In genomic region chr2:212227755-212228154, GRCh38 we compare ENCODE assay signal across 1 cellular context.
A peak's percentile ranks its signal among the peaks of the same experiment; 100 is the strongest.
TF ChIP-seq lines count a peak whose summit lies in the region.

No MANE protein-coding gene starts in this region.

TF ChIP-seq in HEK293, 187 proteins besides CTCF, POLR2A, EP300 and RAD21 (continued from another document and continues in another):
- TF ChIP-seq PRDM10 (tag by site-specific recombination; IDR thresholded peaks at IDR 0.05) (no peak), ZSCAN30 (tag by site-specific recombination; IDR thresholded peaks at IDR 0.05) (no peak), ZNF121 (tag by site-specific recombination; IDR thresholded peaks at IDR 0.05) (no peak), ZNF239 (tag by site-specific recombination; IDR thresholded peaks at IDR 0.05) (no peak), ZNF473 (tag by site-specific recombination; IDR thresholded peaks at IDR 0.05) (no peak), ZNF202 (tag by site-specific recombination; IDR thresholded peaks at IDR 0.05; ENCODE audit: borderline replicate concordance) (no peak), ZNF558 (tag by site-specific recombination; IDR thresholded peaks at IDR 0.05) (no peak), GFI1B (tag by site-specific recombination; IDR thresholded peaks at IDR 0.05) (peak; percentile 69; the same call in 1 of the 2 replicates), ZSCAN18 (tag by site-specific recombination; IDR thresholded peaks at IDR 0.05) (no peak), ZNF513 (tag by site-specific recombination; IDR thresholded peaks at IDR 0.05) (no peak), BCL6B (tag by site-specific recombination; IDR thresholded peaks at IDR 0.05) (peak; percentile 27; the same call in 1 of the 2 replicates), FEZF1 (tag by site-specific recombination; IDR thresholded peaks at IDR 0.05) (peak; percentile 52; the same call in 1 of the 2 replicates), ZNF221 (tag by site-specific recombination; IDR thresholded peaks at IDR 0.05; ENCODE audit: borderline replicate concordance) (no peak), ZFP37 (tag by site-specific recombination; IDR thresholded peaks at IDR 0.05) (no peak), KLF9 (tag by site-specific recombination; IDR thresholded peaks at IDR 0.05; ENCODE audit: low read depth) (no peak), ZNF133 (tag by site-specific recombination; IDR thresholded peaks at IDR 0.05) (no peak), ZNF791 (tag by site-specific recombination; IDR thresholded peaks at IDR 0.05) (no peak), IKZF3 (tag by site-specific recombination; IDR thresholded peaks at IDR 0.05) (no peak), ZNF391 (tag by site-specific recombination; IDR thresholded peaks at IDR 0.05; ENCODE audit: borderline replicate concordance, low read depth) (no peak), ZNF629 (tag by site-specific recombination; IDR thresholded peaks at IDR 0.05) (peak; percentile 52; the same call in 1 of the 2 replicates), SCRT1 (tag by site-specific recombination; IDR thresholded peaks at IDR 0.05; ENCODE audit: borderline replicate concordance) (no peak), YY1 (tag by site-specific recombination; IDR thresholded peaks at IDR 0.05) (no peak), GLI4 (tag by site-specific recombination; IDR thresholded peaks at IDR 0.05) (no peak), ZXDB (tag by site-specific recombination; IDR thresholded peaks at IDR 0.05) (peak; percentile 36; the same call in 1 of the 2 replicates), ZBTB26 (tag by site-specific recombination; optimal IDR thresholded peaks at IDR 0.05) (no peak), TSHZ1 (tag by site-specific recombination; IDR thresholded peaks at IDR 0.05; ENCODE audit: borderline replicate concordance) (0 out of 2 replicates have a peak, but pooled peaks have one; percentile 22), ZNF223 (tag by site-specific recombination; IDR thresholded peaks at IDR 0.05) (no peak), ZFHX2 (tag by site-specific recombination; conservative IDR thresholded peaks at IDR 0.05) (no peak), ZNF138 (tag by site-specific recombination; IDR thresholded peaks at IDR 0.05; ENCODE audit: borderline replicate concordance) (no peak), ZNF514 (tag by site-specific recombination; IDR thresholded peaks at IDR 0.05) (no peak), ZNF692 (tag by site-specific recombination; IDR thresholded peaks at IDR 0.05) (no peak), ZNF366 (tag by site-specific recombination; conservative IDR thresholded peaks at IDR 0.05) (peak; percentile 66), HOXD13 (CRISPR knock-in tag; IDR thresholded peaks at IDR 0.05; ENCODE audit: borderline replicate concordance) (no peak), PRDM4 (tag by site-specific recombination; IDR thresholded peaks at IDR 0.05) (peak; percentile 55), ZNF621 (tag by site-specific recombination; IDR thresholded peaks at IDR 0.05) (no peak), MEIS1 (CRISPR knock-in tag; IDR thresholded peaks at IDR 0.05; ENCODE audit: borderline replicate concordance) (peak; percentile 37; the same call in 1 of the 2 replicates), ZNF19 (tag by site-specific recombination; IDR thresholded peaks at IDR 0.05; ENCODE audit: low read depth) (no peak), ZNF157 (tag by site-specific recombination; IDR thresholded peaks at IDR 0.05) (no peak), YY2 (tag by site-specific recombination; IDR thresholded peaks at IDR 0.05) (no peak), SP7 (tag by site-specific recombination; IDR thresholded peaks at IDR 0.05) (0 out of 2 replicates have a peak, but pooled peaks have one; percentile 37), OVOL3 (tag by site-specific recombination; IDR thresholded peaks at IDR 0.05) (no peak), ZNF426 (tag by site-specific recombination; IDR thresholded peaks at IDR 0.05) (no peak)
